ENCODE assay signal across 12 cellular contexts in the genomic region with DNA sequence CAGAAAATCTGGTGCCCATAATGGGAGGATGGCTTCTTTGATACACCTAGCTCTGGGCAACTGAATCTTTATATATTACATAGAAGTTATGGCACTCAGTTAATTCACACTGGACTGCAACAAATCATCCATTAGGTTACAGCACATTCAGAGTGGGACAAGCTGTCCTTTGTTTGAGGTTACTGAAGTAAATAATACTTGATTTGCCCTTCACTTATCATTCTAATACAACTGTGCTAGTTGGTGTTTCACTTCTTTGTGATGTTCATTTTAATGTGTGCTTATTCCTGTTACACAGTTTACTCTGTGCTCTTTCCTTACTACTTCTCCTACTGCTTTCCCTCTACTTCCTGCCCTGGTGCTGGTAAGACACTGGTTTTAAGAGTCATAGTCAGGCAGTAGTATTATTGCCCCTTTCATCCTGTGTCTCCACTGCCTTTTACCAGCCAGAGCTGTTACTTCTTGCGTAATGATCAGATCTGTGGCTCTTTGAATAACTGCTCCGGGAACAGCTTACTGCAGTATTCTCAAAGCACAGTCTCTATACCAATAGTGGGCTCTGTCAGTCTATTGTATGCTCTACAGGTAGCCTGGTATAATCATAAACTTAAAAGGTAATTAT. TPM values are rescaled to one million over a fixed set of nuclear protein-coding genes. Genes with fewer than 3 reads are reported as not detected.
DNase-seq lines count a peak whose midpoint lies in the region; ATAC-seq and TF ChIP-seq lines count a peak whose summit lies in the region.
"Had no signal": no experiment of that assay in that cellular context is flagged by ENCODE, and none has a peak within 500 bp of the region (broad histone marks: within the 10 kb centered on the region; RNA-seq: fewer than 3 reads in every experiment).

No MANE protein-coding gene starts in this region.

- no peak for TF ChIP-seq CTCF in left ventricle myocardium inferior (IDR thresholded peaks at IDR 0.05; ENCODE audit: borderline replicate concordance)
- no peak for TF ChIP-seq CTCF in GM10248 (IDR thresholded peaks at IDR 0.05; ENCODE audit: control extremely low read depth, extremely low read depth, low read depth, missing control alignments)
- no peak for TF ChIP-seq CTCF in coronary artery (IDR thresholded peaks at IDR 0.05)

- H3K4me3 ChIP-seq in left ventricle myocardium inferior (no peak overlapping the region), skeletal muscle cell (ENCODE audit: low read depth, low read length) (no peak overlapping the region), coronary artery (no peak overlapping the region)
- H3K4me3 ChIP-seq: GM23338, prostate gland had no signal

- POLR2A ChIA-PET in GM10248 (lab: Yijun Ruan, JAX), result no interaction called here

- peaks cover 8% of the 10 kb centered on the region for H3K36me3 ChIP-seq in left ventricle myocardium inferior
- H3K36me3 ChIP-seq: prostate gland had no signal

- peak; percentile 19 for DNase-seq in HuH-7.5 (ENCODE audit: low spot score)
- DNase-seq in SIG-M5 treated with dmso at 0.1 percent for 504 hours (lab: John Stamatoyannopoulos, UW; ENCODE audit: unreplicated experiment), result peak; percentile 92
- DNase-seq in left ventricle myocardium inferior, result no peak
- peak; percentile 32 for DNase-seq in skeletal muscle cell (ENCODE audit: low read depth)
- no peak for DNase-seq in GM10248 (ENCODE audit: extremely low spot score)
- no peak for DNase-seq in coronary artery (ENCODE audit: low spot score)
- DNase-seq: activated effector memory CD4-positive, alpha-beta T cell treated with anti-CD3 and anti-CD28 coated beads, Interleukin-2, amount 50 U/mL, for 16 hours; NCI-H1105 treated with DMSO at 0.1 percent for 48 hours had no signal

- intact Hi-C loops in left ventricle myocardium inferior (cut with micrococcal nuclease), result no loop called here

- no peaks in the 10 kb centered on the region for H3K27me3 ChIP-seq in left ventricle myocardium inferior (ENCODE audit: low read depth)

- ATAC-seq in HG03442 (IDR thresholded peaks at IDR 0.05; ENCODE audit: unreplicated experiment), result no peak
- ATAC-seq: GM23338, Panc1 had no signal

- CTCF ChIA-PET in GM10248 (lab: Yijun Ruan, JAX), result interaction anchor here (1.4 to 1.7 kb wide), 5 partner anchors 11 to 191 kb away, joined by 3 to 7 read pairs (median 4); no protein-coding TSS in a partner anchor

- H3K27ac ChIP-seq in left ventricle myocardium inferior (replicated peaks), result peak overlapping the region; percentile 54
- H3K27ac ChIP-seq in coronary artery, result no peak overlapping the region
- H3K27ac ChIP-seq: prostate gland had no signal

- peaks cover 44% of the 10 kb centered on the region for H3K4me1 ChIP-seq in left ventricle myocardium inferior
- H3K4me1 ChIP-seq: prostate gland had no signal

- H3K9me3 ChIP-seq in left ventricle myocardium inferior (replicated peaks), result no peaks in the 10 kb centered on the region
- H3K9me3 ChIP-seq: prostate gland had no signal

RNA-seq across cellular contexts. Expression of a gene that starts 36.4 kb away (rescaled TPM):
- 5.4 TPM for total RNA-seq in left ventricle myocardium inferior

RNA-seq across cellular contexts. Expression of a gene that starts 56.9 kb away (rescaled TPM):
- total RNA-seq in left ventricle myocardium inferior, result 88.1 TPM

Comparison
In these comparisons a context has a peak if more than half of its experiments do, and no peak if none do; other contexts are left out.
1. DNase-seq: peak in HuH-7.5 (single experiment), SIG-M5 treated with dmso at 0.1 percent for 504 hours (single experiment) and skeletal muscle cell (single experiment); none in left ventricle myocardium inferior (single experiment), GM10248 (single experiment) and coronary artery (single experiment).